ENCODE assay signal across 22 cellular contexts in the genomic region with DNA sequence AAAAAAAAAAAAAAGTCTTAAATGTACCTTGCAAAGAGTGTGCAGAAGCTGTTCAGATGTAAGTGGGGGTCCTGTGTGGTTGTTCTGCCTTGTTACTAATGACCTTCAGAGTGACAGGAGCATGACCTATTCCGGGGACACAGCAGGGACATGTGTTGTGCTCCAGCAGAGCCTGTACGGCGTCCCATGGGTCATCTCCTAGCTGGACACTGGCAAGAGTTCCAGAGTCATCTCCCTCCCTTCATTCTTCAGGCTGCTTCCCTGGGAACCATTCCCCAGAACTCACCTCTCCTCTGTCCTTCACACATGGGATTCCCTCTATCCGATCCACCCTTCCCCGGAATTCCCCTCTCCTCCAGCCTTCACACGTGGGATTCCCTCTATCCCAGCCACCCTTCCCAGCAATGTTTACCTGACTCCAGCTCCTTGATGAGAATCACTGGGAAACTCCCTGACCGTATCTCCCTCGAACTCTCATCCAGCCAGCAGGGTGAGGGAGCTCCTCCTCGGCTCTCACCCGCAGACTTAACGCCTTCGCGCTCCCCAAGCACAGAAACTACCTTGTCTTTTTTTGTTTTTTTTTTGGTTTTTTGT.
A peak's percentile ranks its signal among the peaks of the same experiment; 100 is the strongest.
DNase-seq lines count a peak whose midpoint lies in the region; ATAC-seq and TF ChIP-seq lines count a peak whose summit lies in the region.
"Had no signal": no experiment of that assay in that cellular context is flagged by ENCODE, and none has a peak within 500 bp of the region (broad histone marks: within the 10 kb centered on the region; RNA-seq: fewer than 3 reads in every experiment).

No MANE protein-coding gene starts in this region.

- H3K27me3 ChIP-seq in vagina, result no peaks in the 10 kb centered on the region
- H3K27me3 ChIP-seq: heart right ventricle, testis had no signal

- H3K4me1 Mint-ChIP-seq in progenitor cell of endocrine pancreas (ENCODE audit: low read depth), result no peaks in the 10 kb centered on the region
- H3K4me1 Mint-ChIP-seq: B cell, memory B cell, natural killer cell had no signal

- POLR2A ChIA-PET in RWPE1 (lab: Yijun Ruan, JAX; ENCODE audit: low non-redundant PET), result no interaction called here

- H3K9me3 ChIP-seq in vagina, result no peaks in the 10 kb centered on the region
- H3K9me3 ChIP-seq: heart right ventricle, testis had no signal

- CTCF ChIA-PET in RWPE1 (lab: Yijun Ruan, JAX), result interaction anchor here (0.6 kb wide), 1 partner anchor 30 kb away, joined by 5 read pairs; no protein-coding TSS in a partner anchor

- H3K36me3 Mint-ChIP-seq in progenitor cell of endocrine pancreas (ENCODE audit: insufficient read depth), result peaks cover 3% of the 10 kb centered on the region
- H3K36me3 Mint-ChIP-seq: activated naive CD8-positive, alpha-beta T cell; memory B cell; natural killer cell had no signal

- H3K4me3 Mint-ChIP-seq in progenitor cell of endocrine pancreas (ENCODE audit: low read depth), result no peak overlapping the region
- H3K4me3 Mint-ChIP-seq: activated naive CD8-positive, alpha-beta T cell; activated T-helper 1 cell treated with anti-CD3 and anti-CD28 coated beads, Interleukin-12 subunit alpha, Interleukin-12 subunit beta, Interleukin-2, Interleukin-4 antibody, amounts not matched to agents 30 ng/mL and 10 ng/mL and 1 ng/mL, durations not matched to agents 14 hours and 24 hours and 36 hours; B cell; memory B cell; natural killer cell had no signal

- H3K27ac ChIP-seq in RWPE1, result peak overlapping the region; percentile 85
- H3K27ac ChIP-seq in vagina, result peak overlapping the region; percentile 82

- no peak for DNase-seq in RWPE1 (ENCODE audit: low spot score)
- peak; percentile 41 for DNase-seq in kidney glomerular epithelial cell (lab: John Stamatoyannopoulos, UW)
- no peak for DNase-seq in progenitor cell of endocrine pancreas (ENCODE audit: low spot score, unreplicated experiment)
- no peak for DNase-seq in vagina (ENCODE audit: extremely low spot score in 2 of 2)
- no peak for DNase-seq in hypothalamus (lab: John Stamatoyannopoulos, UW)
- DNase-seq: DMS 273 treated with DMSO at 0.1 percent for 48 hours; effector CD8-positive, alpha-beta T cell; GF-D8; heart right ventricle; MV-4-11; natural killer cell; NCI-H187; NCI-H446 treated with DMSO at 0.1 percent for 48 hours; RPMI8226; testis had no signal

- H3K4me1 ChIP-seq in vagina, result peaks cover 61% of the 10 kb centered on the region
- H3K4me1 ChIP-seq: testis had no signal

- no peaks in the 10 kb centered on the region for H3K9me3 Mint-ChIP-seq in progenitor cell of endocrine pancreas (ENCODE audit: low read depth)
- H3K9me3 Mint-ChIP-seq: natural killer cell had no signal

- TF ChIP-seq POLR2A in vagina (IDR thresholded peaks at IDR 0.05), result no peak

- H3K27me3 Mint-ChIP-seq in progenitor cell of endocrine pancreas, result no peaks in the 10 kb centered on the region

- TF ChIP-seq CTCF in RWPE1 (conservative IDR thresholded peaks at IDR 0.05; ENCODE audit: low read depth) (no peak), progenitor cell of endocrine pancreas (IDR thresholded peaks at IDR 0.05; ENCODE audit: unreplicated experiment) (no peak), vagina (IDR thresholded peaks at IDR 0.05) (no peak)

- intact Hi-C loops in vagina (cut with DNase I), result no loop called here

- peaks cover 0 to 9% of the 10 kb centered on the region in 2 donors for H3K36me3 ChIP-seq in vagina

- peak overlapping the region; percentile 22 for H3K27ac Mint-ChIP-seq in progenitor cell of endocrine pancreas
- H3K27ac Mint-ChIP-seq: activated naive CD8-positive, alpha-beta T cell; activated T-helper 1 cell treated with anti-CD3 and anti-CD28 coated beads, Interleukin-12 subunit alpha, Interleukin-12 subunit beta, Interleukin-2, Interleukin-4 antibody, amounts not matched to agents 30 ng/mL and 10 ng/mL and 1 ng/mL, durations not matched to agents 14 hours and 24 hours and 36 hours; B cell; memory B cell; natural killer cell had no signal

- H3K4me3 ChIP-seq in vagina, result no peak overlapping the region
- H3K4me3 ChIP-seq: heart right ventricle, K562, testis had no signal

- no peak for ATAC-seq in activated CD4-positive, CD25-positive, alpha-beta regulatory T cell treated with anti-CD3 and anti-CD28 coated beads, Interleukin-2, amount 50 U/mL, for 24 hours
- ATAC-seq in GM21367 (IDR thresholded peaks at IDR 0.05; ENCODE audit: unreplicated experiment), result no peak
- ATAC-seq: K562, natural killer cell had no signal
